ENCODE assay signal across 4 cellular contexts in the genomic region with DNA sequence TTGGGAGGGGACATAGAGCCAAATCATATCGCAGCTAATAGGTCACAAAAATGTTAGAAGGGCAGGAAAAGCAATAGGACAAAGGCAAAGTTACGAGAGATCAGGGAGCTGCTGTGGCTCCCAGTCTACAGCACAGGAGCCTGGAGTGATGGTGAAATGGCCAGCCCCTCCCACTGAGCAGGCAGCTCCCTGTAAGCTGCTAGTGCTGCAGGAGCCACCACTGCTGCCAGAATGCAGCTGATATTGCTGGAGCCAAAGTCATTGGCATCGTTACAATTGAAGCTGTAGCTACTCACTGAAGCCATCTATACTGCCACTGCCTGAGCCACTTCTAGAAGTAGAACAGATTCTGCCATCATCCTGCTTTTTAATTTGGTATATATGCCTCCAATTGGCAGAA. TPM values are rescaled to one million over a fixed set of nuclear protein-coding genes. Genes with fewer than 3 reads are reported as not detected.
"Had no signal": no experiment of that assay in that cellular context is flagged by ENCODE, and none has a peak within 500 bp of the region (broad histone marks: within the 10 kb centered on the region; RNA-seq: fewer than 3 reads in every experiment).

No MANE protein-coding gene starts in this region.

RNA-seq across cellular contexts. Expression of a gene that starts 29.3 kb away (rescaled TPM):
- total RNA-seq: H4, HepG2, HFFc6, HT1080 had no signal
- polyA plus RNA-seq: HepG2 had no signal
